Comparison of ENCODE assay signal across 9 cellular contexts in genomic region chr9:4984571-4985375, GRCh38. TPM values are rescaled to one million over a fixed set of nuclear protein-coding genes. Genes with fewer than 3 reads are reported as not detected.
DNase-seq lines count a peak whose midpoint lies in the region; ATAC-seq, FAIRE-seq and TF ChIP-seq lines count a peak whose summit lies in the region.
"Had no signal": no experiment of that assay in that cellular context is flagged by ENCODE, and none has a peak within 500 bp of the region (broad histone marks: within the 10 kb centered on the region; RNA-seq: fewer than 3 reads in every experiment).

Gene JAK2 (plus strand): TSS chr9:4985272. CDS start chr9:5021988, 36,716 bp downstream.

- TF ChIP-seq POLR2A in GM18526 (IDR thresholded peaks at IDR 0.05; ENCODE audit: extremely low read depth, insufficient read length), result peak; percentile 90

- dilution Hi-C loops in keratinocyte (cut with MboI; ENCODE audit: extremely low pct_ligation_motif_present, low sequenced_read_pairs), result no loop called here

- CTCF ChIA-PET in WTC11 (lab: Charles Lee), result interaction anchor here (1.8 to 2.3 kb wide), 2 partner anchors 223 to 225 kb away, joined by 6 to 12 read pairs; no protein-coding TSS in a partner anchor

- H2AFZ ChIP-seq in keratinocyte (ENCODE audit: control insufficient read depth, low read length), result peak within 1 kb of the TSS; percentile 96

- H3K9me3 Mint-ChIP-seq in WTC11, result no peaks in the 10 kb centered on the region

- H3K9ac ChIP-seq in keratinocyte (ENCODE audit: control insufficient read depth, extremely low read depth, insufficient read depth, low read length), result peak within 1 kb of the TSS; percentile 89

- peak within 1 kb of the TSS; percentile 92 for H3K4me3 Mint-ChIP-seq in WTC11

- no peaks in the 10 kb centered on the region for H4K20me1 ChIP-seq in keratinocyte (ENCODE audit: control insufficient read depth, extremely low read depth, insufficient read depth, low read length)

- H3K4me1 ChIP-seq in keratinocyte (ENCODE audit: control insufficient read depth, extremely low read depth, insufficient read depth, low read length), result peaks cover 22% of the 10 kb centered on the region

- peak within 1 kb of the TSS; percentile 98 for H3K4me2 ChIP-seq in keratinocyte (ENCODE audit: control insufficient read depth, extremely low read depth, insufficient read depth, low read depth, low read length)

- H3K9me1 ChIP-seq in keratinocyte (ENCODE audit: control insufficient read depth, extremely low read depth, insufficient read depth, low read length), result no peaks in the 10 kb centered on the region

- FAIRE-seq in keratinocyte (lab: Jason Lieb, UNC), result no peak
- FAIRE-seq: colon had no signal

- H3K79me2 ChIP-seq in keratinocyte (ENCODE audit: control insufficient read depth, insufficient read depth, low read length), result peaks cover 3% of the 10 kb centered on the region

- peak within 1 kb of the TSS; percentile 91 for H3K27ac Mint-ChIP-seq in WTC11

- no peaks in the 10 kb centered on the region for H3K9me3 ChIP-seq in keratinocyte (ENCODE audit: control insufficient read depth, low read depth, low read length)

- peaks cover 15% of the 10 kb centered on the region for H3K27me3 Mint-ChIP-seq in WTC11 (ENCODE audit: low read depth)

- peaks cover 16% of the 10 kb centered on the region for H3K4me1 Mint-ChIP-seq in WTC11

- no peaks in the 10 kb centered on the region for H3K36me3 ChIP-seq in keratinocyte (ENCODE audit: control insufficient read depth in 2 of 2, extremely low read depth in 1 of 2, insufficient read depth in 2 of 2, low read length in 2 of 2)

- H3K27me3 ChIP-seq in keratinocyte (ENCODE audit: control insufficient read depth, extremely low read depth, insufficient read depth, low read length), result no peaks in the 10 kb centered on the region

- in situ Hi-C loops in ACHN (cut with HindIII; ENCODE audit: low pct_ligation_motif_present, low pct_unique_long_range_greater_than_20kb, low sequenced_read_pairs), result no loop called here

- TF ChIP-seq CTCF in WTC11 (IDR thresholded peaks at IDR 0.05), result no peak
- peak; percentile 44 for TF ChIP-seq CTCF in cardiac fibroblast (IDR thresholded peaks at IDR 0.05; ENCODE audit: low read depth, low read length)
- peak; percentile 15 to 74 (median 54) for TF ChIP-seq CTCF in keratinocyte (optimal IDR thresholded peaks at IDR 0.05 in 1 of 3, IDR thresholded peaks at IDR 0.05 in 1 of 3, conservative IDR thresholded peaks at IDR 0.05 in 1 of 3; ENCODE audit: extremely low read depth in 1 of 3, insufficient read depth in 2 of 3, low read length in 3 of 3)

- POLR2A ChIA-PET in WTC11 (lab: Charles Lee), result interaction anchor here (0.7 to 1.6 kb wide), 4 partner anchors 192 to 260 kb away, joined by 3 to 7 read pairs (median 3); partner anchors contain the start of gene RCL1

- H3K4me3 ChIP-seq in cardiac fibroblast (replicated peaks in 1 of 2; ENCODE audit: low read depth in 2 of 2, low read length in 2 of 2) (peak within 1 kb of the TSS; percentile 70 to 80), keratinocyte (ENCODE audit: control insufficient read depth in 2 of 3, extremely low read depth in 1 of 3, insufficient read depth in 2 of 3, low read depth in 1 of 3, low read length in 3 of 3) (peak within 1 kb of the TSS; percentile 82 to 86 (median 86))

- H3K27ac ChIP-seq in keratinocyte (ENCODE audit: control insufficient read depth, insufficient read depth, low read length), result peak within 1 kb of the TSS; percentile 87

- ATAC-seq in HG03095 (IDR thresholded peaks at IDR 0.05; ENCODE audit: unreplicated experiment), result peak; percentile 69
- peak; percentile 86 for ATAC-seq in WTC11

- peak; percentile 90 for DNase-seq in ACHN
- peak; percentile 97 for DNase-seq in NCI-H2196 (lab: John Stamatoyannopoulos, UW; ENCODE audit: unreplicated experiment)
- peak; percentile 87 for DNase-seq in WTC11 (ENCODE audit: low spot score)
- peak; percentile 94 to 97 for DNase-seq in cardiac fibroblast (ENCODE audit: low read depth in 2 of 2)
- peak; percentile 57 for DNase-seq in keratinocyte (ENCODE audit: low read depth, low spot score)
- peak; percentile 55 to 71 for DNase-seq in stimulated activated CD4-positive, alpha-beta T cell treated with anti-CD3 and anti-CD28 coated beads, Interleukin-15, amount 100 ng/mL, for 1 hour (ENCODE audit: low read depth in 1 of 2, low spot score in 1 of 2)

- no peaks in the 10 kb centered on the region for H3K36me3 Mint-ChIP-seq in WTC11

TF ChIP-seq in WTC11, 78 proteins besides CTCF, POLR2A, EP300 and RAD21 (continues in another document):
- TF ChIP-seq, protein P1, sequence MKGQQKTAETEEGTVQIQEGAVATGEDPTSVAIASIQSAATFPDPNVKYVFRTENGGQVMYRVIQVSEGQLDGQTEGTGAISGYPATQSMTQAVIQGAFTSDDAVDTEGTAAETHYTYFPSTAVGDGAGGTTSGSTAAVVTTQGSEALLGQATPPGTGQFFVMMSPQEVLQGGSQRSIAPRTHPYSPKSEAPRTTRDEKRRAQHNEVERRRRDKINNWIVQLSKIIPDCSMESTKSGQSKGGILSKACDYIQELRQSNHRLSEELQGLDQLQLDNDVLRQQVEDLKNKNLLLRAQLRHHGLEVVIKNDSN (CRISPR knock-in tag; IDR thresholded peaks at IDR 0.05), result peak; percentile 52; the same call in 1 of the 2 replicates
- TF ChIP-seq CREB1 (CRISPR knock-in tag; IDR thresholded peaks at IDR 0.05), result peak; percentile 56
- TF ChIP-seq, protein P2, sequence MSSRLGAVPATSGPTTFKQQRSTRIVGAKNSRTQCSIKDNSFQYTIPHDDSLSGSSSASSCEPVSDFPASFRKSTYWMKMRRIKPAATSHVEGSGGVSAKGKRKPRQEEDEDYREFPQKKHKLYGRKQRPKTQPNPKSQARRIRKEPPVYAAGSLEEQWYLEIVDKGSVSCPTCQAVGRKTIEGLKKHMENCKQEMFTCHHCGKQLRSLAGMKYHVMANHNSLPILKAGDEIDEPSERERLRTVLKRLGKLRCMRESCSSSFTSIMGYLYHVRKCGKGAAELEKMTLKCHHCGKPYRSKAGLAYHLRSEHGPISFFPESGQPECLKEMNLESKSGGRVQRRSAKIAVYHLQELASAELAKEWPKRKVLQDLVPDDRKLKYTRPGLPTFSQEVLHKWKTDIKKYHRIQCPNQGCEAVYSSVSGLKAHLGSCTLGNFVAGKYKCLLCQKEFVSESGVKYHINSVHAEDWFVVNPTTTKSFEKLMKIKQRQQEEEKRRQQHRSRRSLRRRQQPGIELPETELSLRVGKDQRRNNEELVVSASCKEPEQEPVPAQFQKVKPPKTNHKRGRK (CRISPR knock-in tag; IDR thresholded peaks at IDR 0.05; ENCODE audit: borderline replicate concordance), result no peak
- TF ChIP-seq, protein P3, sequence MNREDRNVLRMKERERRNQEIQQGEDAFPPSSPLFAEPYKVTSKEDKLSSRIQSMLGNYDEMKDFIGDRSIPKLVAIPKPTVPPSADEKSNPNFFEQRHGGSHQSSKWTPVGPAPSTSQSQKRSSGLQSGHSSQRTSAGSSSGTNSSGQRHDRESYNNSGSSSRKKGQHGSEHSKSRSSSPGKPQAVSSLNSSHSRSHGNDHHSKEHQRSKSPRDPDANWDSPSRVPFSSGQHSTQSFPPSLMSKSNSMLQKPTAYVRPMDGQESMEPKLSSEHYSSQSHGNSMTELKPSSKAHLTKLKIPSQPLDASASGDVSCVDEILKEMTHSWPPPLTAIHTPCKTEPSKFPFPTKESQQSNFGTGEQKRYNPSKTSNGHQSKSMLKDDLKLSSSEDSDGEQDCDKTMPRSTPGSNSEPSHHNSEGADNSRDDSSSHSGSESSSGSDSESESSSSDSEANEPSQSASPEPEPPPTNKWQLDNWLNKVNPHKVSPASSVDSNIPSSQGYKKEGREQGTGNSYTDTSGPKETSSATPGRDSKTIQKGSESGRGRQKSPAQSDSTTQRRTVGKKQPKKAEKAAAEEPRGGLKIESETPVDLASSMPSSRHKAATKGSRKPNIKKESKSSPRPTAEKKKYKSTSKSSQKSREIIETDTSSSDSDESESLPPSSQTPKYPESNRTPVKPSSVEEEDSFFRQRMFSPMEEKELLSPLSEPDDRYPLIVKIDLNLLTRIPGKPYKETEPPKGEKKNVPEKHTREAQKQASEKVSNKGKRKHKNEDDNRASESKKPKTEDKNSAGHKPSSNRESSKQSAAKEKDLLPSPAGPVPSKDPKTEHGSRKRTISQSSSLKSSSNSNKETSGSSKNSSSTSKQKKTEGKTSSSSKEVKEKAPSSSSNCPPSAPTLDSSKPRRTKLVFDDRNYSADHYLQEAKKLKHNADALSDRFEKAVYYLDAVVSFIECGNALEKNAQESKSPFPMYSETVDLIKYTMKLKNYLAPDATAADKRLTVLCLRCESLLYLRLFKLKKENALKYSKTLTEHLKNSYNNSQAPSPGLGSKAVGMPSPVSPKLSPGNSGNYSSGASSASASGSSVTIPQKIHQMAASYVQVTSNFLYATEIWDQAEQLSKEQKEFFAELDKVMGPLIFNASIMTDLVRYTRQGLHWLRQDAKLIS (CRISPR knock-in tag; IDR thresholded peaks at IDR 0.05; ENCODE audit: borderline replicate concordance), result peak; percentile 36; the same call in 1 of the 2 replicates
- peak; percentile 27; the same call in 1 of the 2 replicates for TF ChIP-seq SP1 (CRISPR knock-in tag; conservative IDR thresholded peaks at IDR 0.05)

RNA-seq across cellular contexts. Expression of gene JAK2, which starts in this region (rescaled TPM):
- total RNA-seq in WTC11 (2021), result 2.0 to 3.3 TPM (median 2.4 TPM) in 3 replicates
- polyA plus RNA-seq in keratinocyte, result 2.6 to 5.4 TPM (median 3.9 TPM) in 3 replicates
- polyA plus RNA-seq in keratinocyte (2011; ENCODE audit: low read depth), result 6.2 TPM
- polyA plus RNA-seq in keratinocyte (2011; cell fraction: cytosol; rRNA removed), result 2.2 and 3.7 TPM in 2 replicates
- polyA plus RNA-seq in keratinocyte (2011; cell fraction: nucleus; rRNA removed), result 4.5 and 6.6 TPM in 2 replicates
- 3.4 and 4.7 TPM in 2 replicates for polyA plus RNA-seq in keratinocyte (2012; ENCODE audit: low replicate concordance)
- 0.39 to 13.6 TPM (median 5.9 TPM) in 3 replicates for polyA minus RNA-seq in keratinocyte
- polyA minus RNA-seq in keratinocyte (2011; cell fraction: cytosol; rRNA and poly(A)+ RNA removed), result 7.7 TPM
- 8.7 and 19.9 TPM in 2 replicates for polyA minus RNA-seq in keratinocyte (2011; cell fraction: nucleus; rRNA and poly(A)+ RNA removed)

Comparison
In these comparisons a context has a peak if more than half of its experiments do, and no peak if none do; other contexts are left out.
1. Peak in every context shown above with its lines: DNase-seq, ATAC-seq, H3K4me3 ChIP-seq and H3K27ac ChIP-seq.